8 cellular contexts compared by ENCODE assay signal in genomic region chr1:1406101-1406820, GRCh38. TPM values are rescaled to one million over a fixed set of nuclear protein-coding genes. Genes with fewer than 3 reads are reported as not detected.
DNase-seq lines count a peak whose midpoint lies in the region; ATAC-seq and TF ChIP-seq lines count a peak whose summit lies in the region.

No MANE protein-coding gene starts in this region.

- peak; percentile 14 for ATAC-seq in stimulated activated memory B cell treated with anti-CD40 and anti-IgM and Interleukin-4, amounts not matched to agents 10 μg/mL and 1 μg/mL and 100 μg/mL, for 72 hours
- ATAC-seq in HG03521 (IDR thresholded peaks at IDR 0.05; ENCODE audit: unreplicated experiment) (no peak), GM21825 (IDR thresholded peaks at IDR 0.05; ENCODE audit: unreplicated experiment) (no peak)

- no peaks in the 10 kb centered on the region for H3K9me2 ChIP-seq in hepatocyte (replicated peaks; ENCODE audit: insufficient read depth)

- peak overlapping the region; percentile 93 for H3K4me3 Mint-ChIP-seq in activated CD4-positive, alpha-beta memory T cell treated with anti-CD3 and anti-CD28 coated beads for 36 hours
- peak overlapping the region; percentile 92 for H3K4me3 Mint-ChIP-seq in stimulated activated memory B cell treated with anti-CD40 and anti-IgM and Interleukin-4, amounts not matched to agents 10 μg/mL and 1 μg/mL and 100 μg/mL, for 72 hours

- H3K4me1 Mint-ChIP-seq in activated CD4-positive, alpha-beta memory T cell treated with anti-CD3 and anti-CD28 coated beads for 36 hours (ENCODE audit: low read depth): peaks cover 52% of the 10 kb centered on the region
- H3K4me1 Mint-ChIP-seq in stimulated activated memory B cell treated with anti-CD40 and anti-IgM and Interleukin-4, amounts not matched to agents 10 μg/mL and 1 μg/mL and 100 μg/mL, for 72 hours: peaks cover 46% of the 10 kb centered on the region

- H3K36me3 ChIP-seq in hepatocyte (replicated peaks; ENCODE audit: insufficient read depth, low read depth): no peaks in the 10 kb centered on the region

- H3K4me3 ChIP-seq in HL-60 (replicated peaks; ENCODE audit: insufficient read depth, low read length) (peak overlapping the region; percentile 86), hepatocyte (peak overlapping the region; percentile 71)

- H3K4me1 ChIP-seq in hepatocyte (ENCODE audit: insufficient read depth): peaks cover 24% of the 10 kb centered on the region

- H3K9me3 Mint-ChIP-seq in activated CD4-positive, alpha-beta memory T cell treated with anti-CD3 and anti-CD28 coated beads for 36 hours: no peaks in the 10 kb centered on the region
- H3K9me3 Mint-ChIP-seq in stimulated activated memory B cell treated with anti-CD40 and anti-IgM and Interleukin-4, amounts not matched to agents 10 μg/mL and 1 μg/mL and 100 μg/mL, for 72 hours: no peaks in the 10 kb centered on the region

- H3K79me2 ChIP-seq in hepatocyte: peaks cover 60% of the 10 kb centered on the region

- 54% methylated on average over 42 of the region's 43 CpGs for WGBS in hepatocyte (ENCODE audit: low lambda C conversion rate, missing lambda C conversion rate)

- TF ChIP-seq CTCF in HL-60 (IDR thresholded peaks at IDR 0.05; ENCODE audit: insufficient read depth, low read length): no peak
- TF ChIP-seq CTCF in hepatocyte (IDR thresholded peaks at IDR 0.05; ENCODE audit: poor library complexity): no peak

- peak overlapping the region; percentile 76 for H2AFZ ChIP-seq in hepatocyte

- intact Hi-C loops in activated CD4-positive, alpha-beta memory T cell treated with anti-CD3 and anti-CD28 coated beads for 36 hours (cut with micrococcal nuclease): loop anchor here (2.0 to 10.0 kb wide), 2 partner anchors 31 to 99 kb away; partner anchors contain the start of gene AURKAIP1

- no peaks in the 10 kb centered on the region for H3K27me3 Mint-ChIP-seq in activated CD4-positive, alpha-beta memory T cell treated with anti-CD3 and anti-CD28 coated beads for 36 hours
- no peaks in the 10 kb centered on the region for H3K27me3 Mint-ChIP-seq in stimulated activated memory B cell treated with anti-CD40 and anti-IgM and Interleukin-4, amounts not matched to agents 10 μg/mL and 1 μg/mL and 100 μg/mL, for 72 hours

- peak overlapping the region; percentile 84 for H3K27ac ChIP-seq in HL-60 (replicated peaks)
- H3K27ac ChIP-seq in hepatocyte: peak overlapping the region; percentile 90

- H3K27ac Mint-ChIP-seq in activated CD4-positive, alpha-beta memory T cell treated with anti-CD3 and anti-CD28 coated beads for 36 hours: peak overlapping the region; percentile 87
- H3K27ac Mint-ChIP-seq in stimulated activated memory B cell treated with anti-CD40 and anti-IgM and Interleukin-4, amounts not matched to agents 10 μg/mL and 1 μg/mL and 100 μg/mL, for 72 hours: peak overlapping the region; percentile 91

- CTCF ChIA-PET in activated CD4-positive, alpha-beta memory T cell treated with anti-CD3 and anti-CD28 coated beads for 36 hours (lab: Charles Lee): interaction anchor here (1.6 kb wide), 1 partner anchor 31 kb away, joined by 5 read pairs; the partner anchor contains the start of gene AURKAIP1

- H3K36me3 Mint-ChIP-seq in activated CD4-positive, alpha-beta memory T cell treated with anti-CD3 and anti-CD28 coated beads for 36 hours: peaks cover 50% of the 10 kb centered on the region
- peaks cover 46% of the 10 kb centered on the region for H3K36me3 Mint-ChIP-seq in stimulated activated memory B cell treated with anti-CD40 and anti-IgM and Interleukin-4, amounts not matched to agents 10 μg/mL and 1 μg/mL and 100 μg/mL, for 72 hours

- peak overlapping the region; percentile 99 for H3K4me2 ChIP-seq in hepatocyte

- DNase-seq in HL-60 (ENCODE audit: low read depth in 1 of 2, low spot score in 1 of 2) (peak in 1 of 2 experiments; percentile 32), hepatocyte (ENCODE audit: low spot score) (no peak), NCI-H82 treated with DMSO at 0.1 percent for 48 hours (lab: John Stamatoyannopoulos, UW; ENCODE audit: unreplicated experiment) (no peak), 8988T (no peak)
- DNase-seq in activated CD4-positive, alpha-beta memory T cell treated with anti-CD3 and anti-CD28 coated beads for 36 hours: no peak

- H4K20me1 ChIP-seq in hepatocyte (ENCODE audit: insufficient read depth, poor library complexity, severe bottlenecking): peaks cover 13% of the 10 kb centered on the region

- no peaks in the 10 kb centered on the region for H3K9me3 ChIP-seq in hepatocyte (ENCODE audit: low read depth)

- H3K27me3 ChIP-seq in HL-60 (ENCODE audit: insufficient read depth, poor library complexity, severe bottlenecking) (no peaks in the 10 kb centered on the region), hepatocyte (no peaks in the 10 kb centered on the region)

- POLR2A ChIA-PET in activated CD4-positive, alpha-beta memory T cell treated with anti-CD3 and anti-CD28 coated beads for 36 hours (lab: Charles Lee): interaction anchor here (0.6 to 1.6 kb wide), 3 partner anchors 9 to 133 kb away, joined by 3 to 6 read pairs (median 3); partner anchors contain the start of gene UBE2J2

RNA-seq across cellular contexts. Expression of gene MRPL20, which starts 0.8 kb away (rescaled TPM):
- 100 to 1,000 TPM; 122 to 123 TPM for total RNA-seq in activated CD4-positive, alpha-beta memory T cell treated with anti-CD3 and anti-CD28 coated beads for 36 hours
- 107 and 115 TPM in 2 replicates for total RNA-seq in hepatocyte
- 176 and 193 TPM in 2 replicates for polyA plus RNA-seq in hepatocyte

RNA-seq across cellular contexts. Expression of gene CCNL2, which starts 7.1 kb away (rescaled TPM):
- total RNA-seq in activated CD4-positive, alpha-beta memory T cell treated with anti-CD3 and anti-CD28 coated beads for 36 hours: 100 to 1,000 TPM in 1 of 2 experiments, 10 to 100 TPM in 1; 96.0 to 108 TPM
- 151 and 166 TPM in 2 replicates for total RNA-seq in hepatocyte
- 284 and 364 TPM in 2 replicates for polyA plus RNA-seq in hepatocyte

RNA-seq across cellular contexts. Expression of gene ANKRD65, which starts 14.8 kb away (rescaled TPM):
- total RNA-seq in activated CD4-positive, alpha-beta memory T cell treated with anti-CD3 and anti-CD28 coated beads for 36 hours: not detected
- total RNA-seq in hepatocyte: 2.1 and 6.5 TPM in 2 replicates
- polyA plus RNA-seq in hepatocyte: 5.5 and 7.3 TPM in 2 replicates

RNA-seq across cellular contexts. Expression of gene VWA1, which starts 29.2 kb away (rescaled TPM):
- under 1 TPM; 0.69 to 0.92 TPM for total RNA-seq in activated CD4-positive, alpha-beta memory T cell treated with anti-CD3 and anti-CD28 coated beads for 36 hours
- total RNA-seq in hepatocyte: 37.7 and 38.1 TPM in 2 replicates
- polyA plus RNA-seq in hepatocyte: 114 and 131 TPM in 2 replicates

RNA-seq across cellular contexts. Expression of gene AURKAIP1, which starts 31.3 kb away (rescaled TPM):
- total RNA-seq in activated CD4-positive, alpha-beta memory T cell treated with anti-CD3 and anti-CD28 coated beads for 36 hours: 100 to 1,000 TPM; 124 to 131 TPM
- total RNA-seq in hepatocyte: 92.9 and 105 TPM in 2 replicates
- 238 and 246 TPM in 2 replicates for polyA plus RNA-seq in hepatocyte
